ENCODE assay signal across 12 cellular contexts in genomic region chr18:38751897-38752296, GRCh38.
A peak's percentile ranks its signal among the peaks of the same experiment; 100 is the strongest.
DNase-seq lines count a peak whose midpoint lies in the region; ATAC-seq and TF ChIP-seq lines count a peak whose summit lies in the region.
"Had no signal": no experiment of that assay in that cellular context is flagged by ENCODE, and none has a peak within 500 bp of the region (broad histone marks: within the 10 kb centered on the region; RNA-seq: fewer than 3 reads in every experiment).

No MANE protein-coding gene starts in this region.

- TF ChIP-seq EP300 in gastroesophageal sphincter (IDR thresholded peaks at IDR 0.05): no peak

- no peaks in the 10 kb centered on the region for H3K9me3 Mint-ChIP-seq in stimulated activated memory B cell treated with anti-CD40 and anti-IgM and Interleukin-4, amounts not matched to agents 10 μg/mL and 1 μg/mL and 100 μg/mL, for 72 hours
- H3K9me3 Mint-ChIP-seq: activated naive CD8-positive, alpha-beta T cell treated with anti-CD3 and anti-CD28 coated beads, Interleukin-2, amount 50 U/mL, for 24 hours had no signal

- H3K4me1 ChIP-seq in gastroesophageal sphincter (peaks cover 0 to 37% (median 3%) of the 10 kb centered on the region in 3 donors), uterus (no peaks in the 10 kb centered on the region)
- H3K4me1 ChIP-seq: left lung had no signal

- no peak overlapping the region for H3K27ac Mint-ChIP-seq in stimulated activated memory B cell treated with anti-CD40 and anti-IgM and Interleukin-4, amounts not matched to agents 10 μg/mL and 1 μg/mL and 100 μg/mL, for 72 hours
- H3K27ac Mint-ChIP-seq: activated naive CD8-positive, alpha-beta T cell treated with anti-CD3 and anti-CD28 coated beads, Interleukin-2, amount 50 U/mL, for 24 hours had no signal

- no peaks in the 10 kb centered on the region for H3K27me3 ChIP-seq in gastroesophageal sphincter
- no peaks in the 10 kb centered on the region for H3K27me3 ChIP-seq in uterus
- H3K27me3 ChIP-seq: BLaER1 treated with 17β-estradiol and CSF1 and Interleukin-3, amounts not matched to agents 10 nM and 100 nM; left lung; neutrophil had no signal

- TF ChIP-seq POLR2A in gastroesophageal sphincter (IDR thresholded peaks at IDR 0.05) (no peak), uterus (IDR thresholded peaks at IDR 0.05) (no peak)

- H3K36me3 Mint-ChIP-seq in stimulated activated memory B cell treated with anti-CD40 and anti-IgM and Interleukin-4, amounts not matched to agents 10 μg/mL and 1 μg/mL and 100 μg/mL, for 72 hours: no peaks in the 10 kb centered on the region

- H3K36me3 ChIP-seq in gastroesophageal sphincter: no peaks in the 10 kb centered on the region
- no peaks in the 10 kb centered on the region for H3K36me3 ChIP-seq in uterus
- H3K36me3 ChIP-seq: BLaER1 treated with 17β-estradiol and CSF1 and Interleukin-3, amounts not matched to agents 10 nM and 100 nM; left lung; neutrophil had no signal

- H3K27ac ChIP-seq in gastroesophageal sphincter (peak overlapping the region in 3 of 4 donors; percentile 49 to 77 (median 67)), uterus (no peak overlapping the region)
- H3K27ac ChIP-seq: BLaER1 treated with 17β-estradiol and CSF1 and Interleukin-3, amounts not matched to agents 10 nM and 100 nM; left lung; neutrophil had no signal

- H3K4me3 ChIP-seq in gastroesophageal sphincter: no peak overlapping the region
- no peak overlapping the region for H3K4me3 ChIP-seq in uterus
- H3K4me3 ChIP-seq: BLaER1 treated with 17β-estradiol and CSF1 and Interleukin-3, amounts not matched to agents 10 nM and 100 nM; left lung had no signal

- no peak for TF ChIP-seq CTCF in gastroesophageal sphincter (IDR thresholded peaks at IDR 0.05)
- TF ChIP-seq CTCF in uterus (IDR thresholded peaks at IDR 0.05): no peak

- no peaks in the 10 kb centered on the region for H3K27me3 Mint-ChIP-seq in stimulated activated memory B cell treated with anti-CD40 and anti-IgM and Interleukin-4, amounts not matched to agents 10 μg/mL and 1 μg/mL and 100 μg/mL, for 72 hours
- H3K27me3 Mint-ChIP-seq: activated naive CD8-positive, alpha-beta T cell treated with anti-CD3 and anti-CD28 coated beads, Interleukin-2, amount 50 U/mL, for 24 hours had no signal

- no peaks in the 10 kb centered on the region for H3K9me3 ChIP-seq in gastroesophageal sphincter
- H3K9me3 ChIP-seq in uterus: no peaks in the 10 kb centered on the region
- H3K9me3 ChIP-seq: left lung, neutrophil had no signal

- H3K4me3 Mint-ChIP-seq in stimulated activated memory B cell treated with anti-CD40 and anti-IgM and Interleukin-4, amounts not matched to agents 10 μg/mL and 1 μg/mL and 100 μg/mL, for 72 hours: no peak overlapping the region
- H3K4me3 Mint-ChIP-seq: activated naive CD8-positive, alpha-beta T cell treated with anti-CD3 and anti-CD28 coated beads, Interleukin-2, amount 50 U/mL, for 24 hours had no signal

- intact Hi-C loops in uterus (cut with DNase I; ENCODE audit: low total_unique reads): no loop called here

- WGBS in gastroesophageal sphincter (ENCODE audit: low coverage in 1 of 2), 2 donors: 17% methylated on average over 1 to 6 of the region's 8 CpGs

- peak; percentile 55 for DNase-seq in NCI-H446 treated with DMSO at 0.1 percent for 48 hours (lab: John Stamatoyannopoulos, UW)
- DNase-seq in renal cortical epithelial cell (ENCODE audit: low read depth): peak; percentile 1
- no peak for DNase-seq in activated CD4-positive, CD25-positive, alpha-beta regulatory T cell (lab: John Stamatoyannopoulos, UW)
- no peak for DNase-seq in SHP77 (lab: John Stamatoyannopoulos, UW)
- no peak for DNase-seq in uterus
- DNase-seq: activated naive CD8-positive, alpha-beta T cell treated with anti-CD3 and anti-CD28 coated beads, Interleukin-2, amount 50 U/mL, for 24 hours had no signal

- peak; percentile 41 for ATAC-seq in GM18867 (IDR thresholded peaks at IDR 0.05; ENCODE audit: unreplicated experiment)
- peak; percentile 65 for ATAC-seq in gastroesophageal sphincter
- ATAC-seq in stimulated activated memory B cell treated with anti-CD40 and anti-IgM and Interleukin-4, amounts not matched to agents 10 μg/mL and 1 μg/mL and 100 μg/mL, for 72 hours: no peak
- ATAC-seq: left lung had no signal

- no peaks in the 10 kb centered on the region for H3K4me1 Mint-ChIP-seq in stimulated activated memory B cell treated with anti-CD40 and anti-IgM and Interleukin-4, amounts not matched to agents 10 μg/mL and 1 μg/mL and 100 μg/mL, for 72 hours

Comparison
In these comparisons a context has a peak if more than half of its experiments do, and no peak if none do; other contexts are left out.
1. DNase-seq: peak in NCI-H446 treated with DMSO at 0.1 percent for 48 hours (single experiment) and renal cortical epithelial cell (single experiment); none in activated CD4-positive, CD25-positive, alpha-beta regulatory T cell (0 of 4), SHP77 (0 of 2) and uterus (0 of 2).
2. H3K27ac ChIP-seq: peak in gastroesophageal sphincter (3 of 4); none in uterus (0 of 2).